In genomic region chr22:28801845-28802594, GRCh38 we compare ENCODE assay signal across 8 cellular contexts. TPM values are rescaled to one million over a fixed set of nuclear protein-coding genes. Genes with fewer than 3 reads are reported as not detected.
A peak's percentile ranks its signal among the peaks of the same experiment; 100 is the strongest.
DNase-seq lines count a peak whose midpoint lies in the region; ATAC-seq lines count a peak whose summit lies in the region.

No MANE protein-coding gene starts in this region.

- H3K27me3 Mint-ChIP-seq in activated naive CD8-positive, alpha-beta T cell treated with anti-CD3 and anti-CD28 coated beads, Interleukin-2, amount 50 U/mL, for 24 hours, result no peaks in the 10 kb centered on the region

- H4K20me1 ChIP-seq in BLaER1 treated with 17β-estradiol and CSF1 and Interleukin-3, amounts not matched to agents 10 nM and 100 nM, result peaks cover 22 to 33% (median 27%) of the 10 kb centered on the region in 11 experiments; a peak in 21 of 22 replicates

- H3K4me2 ChIP-seq in BLaER1 treated with 17β-estradiol and CSF1 and Interleukin-3, amounts not matched to agents 10 nM and 100 nM, result peak overlapping the region; percentile 84 to 100 (median 93)

- peaks cover 0 to 5% (median 0%) of the 10 kb centered on the region in 11 experiments; a peak in 2 of 22 replicates for H3K9me3 ChIP-seq in BLaER1 treated with 17β-estradiol and CSF1 and Interleukin-3, amounts not matched to agents 10 nM and 100 nM (replicated peaks in 1 of 11)
- no peaks in the 10 kb centered on the region for H3K9me3 ChIP-seq in mononuclear cell (ENCODE audit: low read depth, low read length)

- peaks cover 46% of the 10 kb centered on the region for H3K4me1 Mint-ChIP-seq in activated naive CD8-positive, alpha-beta T cell treated with anti-CD3 and anti-CD28 coated beads, Interleukin-2, amount 50 U/mL, for 24 hours

- H3K27me3 ChIP-seq in BLaER1 treated with 17β-estradiol and CSF1 and Interleukin-3, amounts not matched to agents 10 nM and 100 nM, result no peaks in the 10 kb centered on the region
- H3K27me3 ChIP-seq in mononuclear cell (ENCODE audit: insufficient read depth, low read length), result no peaks in the 10 kb centered on the region

- peak; percentile 74 for DNase-seq in HuH-7 (ENCODE audit: low spot score)
- no peak for DNase-seq in activated naive CD8-positive, alpha-beta T cell treated with anti-CD3 and anti-CD28 coated beads, Interleukin-2, amount 50 U/mL, for 24 hours
- no peak for DNase-seq in stimulated activated CD4-positive, alpha-beta T cell treated with anti-CD3 and anti-CD28 coated beads, Interleukin-1b, Interleukin-23, amount 100 ng/mL, for 48 hours
- no peak for DNase-seq in stimulated activated CD4-positive, alpha-beta T cell treated with anti-CD3 and anti-CD28 coated beads, Interleukin-2, amount 100 ng/mL, for 48 hours
- DNase-seq in caudate nucleus (lab: John Stamatoyannopoulos, UW), result no peak

- H3K27ac Mint-ChIP-seq in activated naive CD8-positive, alpha-beta T cell treated with anti-CD3 and anti-CD28 coated beads, Interleukin-2, amount 50 U/mL, for 24 hours, result peak overlapping the region; percentile 98

- peak overlapping the region; percentile 94 to 100 (median 99) for H3K27ac ChIP-seq in BLaER1 treated with 17β-estradiol and CSF1 and Interleukin-3, amounts not matched to agents 10 nM and 100 nM
- H3K27ac ChIP-seq in caudate nucleus (ENCODE audit: low read depth, low read length), result no peak overlapping the region

- no peak for ATAC-seq in activated naive CD8-positive, alpha-beta T cell treated with anti-CD3 and anti-CD28 coated beads, Interleukin-2, amount 50 U/mL, for 24 hours
- no peak for ATAC-seq in HG02884 (IDR thresholded peaks at IDR 0.05; ENCODE audit: unreplicated experiment)

- H3K4me1 ChIP-seq in BLaER1 treated with 17β-estradiol and CSF1 and Interleukin-3, amounts not matched to agents 10 nM and 100 nM, result peaks cover 52 to 67% (median 63%) of the 10 kb centered on the region in 10 experiments
- peaks cover 46% of the 10 kb centered on the region for H3K4me1 ChIP-seq in mononuclear cell (ENCODE audit: insufficient read depth, low read length)

- peak overlapping the region; percentile 89 to 99 (median 94) for H3K4me3 ChIP-seq in BLaER1 treated with 17β-estradiol and CSF1 and Interleukin-3, amounts not matched to agents 10 nM and 100 nM
- H3K4me3 ChIP-seq in mononuclear cell (ENCODE audit: low read length), result peak overlapping the region; percentile 66

- H3K36me3 ChIP-seq in BLaER1 treated with 17β-estradiol and CSF1 and Interleukin-3, amounts not matched to agents 10 nM and 100 nM, result peaks cover 22 to 32% (median 26%) of the 10 kb centered on the region in 11 experiments

- H3K9ac ChIP-seq in BLaER1 treated with 17β-estradiol and CSF1 and Interleukin-3, amounts not matched to agents 10 nM and 100 nM, result peak overlapping the region; percentile 97 to 100 (median 99)

- H3K9me3 Mint-ChIP-seq in activated naive CD8-positive, alpha-beta T cell treated with anti-CD3 and anti-CD28 coated beads, Interleukin-2, amount 50 U/mL, for 24 hours, result no peaks in the 10 kb centered on the region

- peak overlapping the region; percentile 94 for H3K4me3 Mint-ChIP-seq in activated naive CD8-positive, alpha-beta T cell treated with anti-CD3 and anti-CD28 coated beads, Interleukin-2, amount 50 U/mL, for 24 hours

- H3K36me3 Mint-ChIP-seq in activated naive CD8-positive, alpha-beta T cell treated with anti-CD3 and anti-CD28 coated beads, Interleukin-2, amount 50 U/mL, for 24 hours (ENCODE audit: low read depth), result peaks cover 36% of the 10 kb centered on the region

RNA-seq across cellular contexts. Expression of gene XBP1, which starts 1.7 kb away (rescaled TPM):
- total RNA-seq in mononuclear cell, result 221 TPM

RNA-seq across cellular contexts. Expression of gene CCDC117, which starts 29.5 kb away (rescaled TPM):
- 26.3 TPM for total RNA-seq in mononuclear cell
